1 cellular context compared by ENCODE assay signal in the genomic region with DNA sequence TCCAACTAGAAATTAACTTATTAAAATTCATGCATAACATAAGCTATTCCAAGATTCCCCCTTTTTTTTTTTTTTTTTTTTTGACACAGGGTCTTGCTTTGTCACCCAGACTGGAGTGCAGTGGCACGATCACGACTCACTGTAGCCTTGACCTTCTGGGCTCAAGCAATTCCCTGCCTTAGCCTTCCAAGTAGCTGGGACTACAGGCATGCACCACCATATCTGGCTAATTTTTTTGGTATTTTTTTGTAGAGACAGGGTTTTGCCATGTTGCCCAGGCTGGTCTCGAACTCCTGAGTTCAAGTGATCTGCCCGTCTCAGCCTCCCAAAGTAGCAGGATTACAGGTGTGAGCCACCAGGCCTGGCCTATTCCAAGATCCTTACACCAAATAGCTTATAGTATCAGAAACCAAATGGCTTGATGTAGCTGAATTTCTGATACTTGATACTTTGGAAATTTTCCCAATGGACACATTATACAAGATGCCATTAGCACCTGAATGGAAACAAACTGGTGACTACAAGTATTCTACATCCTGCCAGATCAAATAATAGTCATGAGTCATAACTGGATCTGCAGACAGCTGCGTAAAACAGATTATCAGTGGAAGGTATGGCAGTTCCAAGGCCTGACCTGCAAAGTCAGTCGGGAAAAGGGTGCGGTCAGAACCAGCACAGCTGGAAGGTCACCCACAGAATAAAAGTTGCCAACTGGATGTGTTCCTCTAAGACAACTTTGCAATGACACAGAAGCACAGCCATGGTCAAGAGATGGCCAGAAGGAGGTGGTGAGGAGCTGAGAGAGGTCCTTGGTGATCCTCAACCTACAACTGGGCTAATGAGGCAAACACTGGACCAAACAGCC.
TF ChIP-seq lines count a peak whose summit lies in the region.

No MANE protein-coding gene starts in this region.

TF ChIP-seq in endothelial cell of umbilical vein, 7 proteins besides CTCF, POLR2A, EP300 and RAD21:
- TF ChIP-seq JUN (IDR thresholded peaks at IDR 0.05; ENCODE audit: borderline replicate concordance, insufficient read depth, insufficient read length, low read depth) (peak; percentile 51), FOS (IDR thresholded peaks at IDR 0.05; ENCODE audit: borderline replicate concordance, insufficient read depth, low read length) (peak; percentile 52), EZH2 (IDR thresholded peaks at IDR 0.05; ENCODE audit: borderline replicate concordance, low read depth, low read length, severe bottlenecking) (no peak)
